14 cellular contexts compared by ENCODE assay signal in genomic region chr17:36723459-36723858, GRCh38.
DNase-seq lines count a peak whose midpoint lies in the region; ATAC-seq and TF ChIP-seq lines count a peak whose summit lies in the region.
"Had no signal": no experiment of that assay in that cellular context is flagged by ENCODE, and none has a peak within 500 bp of the region (broad histone marks: within the 10 kb centered on the region; RNA-seq: fewer than 3 reads in every experiment).

No MANE protein-coding gene starts in this region.

- H4K20me1 ChIP-seq in PC-3 (ENCODE audit: low read length) = no peaks in the 10 kb centered on the region

- H3K4me3 ChIP-seq in PC-3 (ENCODE audit: low read length) = no peak overlapping the region

- intact Hi-C loops in PC-3 (cut with micrococcal nuclease) = no loop called here

- no peaks in the 10 kb centered on the region for H3F3A ChIP-seq in PC-3 (ENCODE audit: low read length, unreplicated experiment)

- H3K4me2 ChIP-seq in PC-3 (ENCODE audit: low read length) = no peak overlapping the region

- no peak for ATAC-seq in activated CD8-positive, alpha-beta memory T cell treated with anti-CD3 and anti-CD28 coated beads, Interleukin-2, amount 10 ng/mL, durations not matched to agents 7 days and 5 days
- no peak for ATAC-seq in PC-3

- H3K27ac ChIP-seq in PC-3 (ENCODE audit: low read length) = no peak overlapping the region
- H3K27ac ChIP-seq: gastroesophageal sphincter had no signal

- H3K36me3 Mint-ChIP-seq in activated CD8-positive, alpha-beta memory T cell treated with anti-CD3 and anti-CD28 coated beads, Interleukin-2, amount 10 ng/mL, durations not matched to agents 7 days and 5 days = no peaks in the 10 kb centered on the region
- no peaks in the 10 kb centered on the region for H3K36me3 Mint-ChIP-seq in nephron progenitor cell (ENCODE audit: low read depth)

- H3K9ac ChIP-seq in PC-3 (ENCODE audit: low read length) = no peak overlapping the region

- H3K4me1 Mint-ChIP-seq in activated CD8-positive, alpha-beta memory T cell treated with anti-CD3 and anti-CD28 coated beads, Interleukin-2, amount 10 ng/mL, durations not matched to agents 7 days and 5 days = peaks cover 57% of the 10 kb centered on the region
- peaks cover 65% of the 10 kb centered on the region for H3K4me1 Mint-ChIP-seq in nephron progenitor cell

- peak overlapping the region; percentile 18 for H3K4me3 Mint-ChIP-seq in activated CD8-positive, alpha-beta memory T cell treated with anti-CD3 and anti-CD28 coated beads, Interleukin-2, amount 10 ng/mL, durations not matched to agents 7 days and 5 days
- peak overlapping the region; percentile 33 for H3K4me3 Mint-ChIP-seq in nephron progenitor cell

- H3K9me3 ChIP-seq in PC-3 (ENCODE audit: low read length) = no peaks in the 10 kb centered on the region
- H3K9me3 ChIP-seq: gastroesophageal sphincter had no signal

- no peak overlapping the region for H2AFZ ChIP-seq in PC-3 (ENCODE audit: low read length)

- no TSS peak for BruUV-seq in PC-3 (replicated peaks; lab: Mats Ljungman, UMichigan)

- peaks cover 12% of the 10 kb centered on the region for H3K27me3 Mint-ChIP-seq in activated CD8-positive, alpha-beta memory T cell treated with anti-CD3 and anti-CD28 coated beads, Interleukin-2, amount 10 ng/mL, durations not matched to agents 7 days and 5 days
- peaks cover 78% of the 10 kb centered on the region for H3K27me3 Mint-ChIP-seq in nephron progenitor cell (ENCODE audit: low read depth, poor library complexity)

- peak overlapping the region; percentile 85 for H3K27ac Mint-ChIP-seq in activated CD8-positive, alpha-beta memory T cell treated with anti-CD3 and anti-CD28 coated beads, Interleukin-2, amount 10 ng/mL, durations not matched to agents 7 days and 5 days
- peak overlapping the region; percentile 12 for H3K27ac Mint-ChIP-seq in nephron progenitor cell

- H3K9me2 ChIP-seq in PC-3 (replicated peaks; ENCODE audit: low read length) = no peaks in the 10 kb centered on the region

- DNase-seq in activated CD8-positive, alpha-beta memory T cell treated with anti-CD3 and anti-CD28 coated beads, Interleukin-2, amount 10 ng/mL, durations not matched to agents 7 days and 5 days = no peak
- DNase-seq in activated CD8-positive, alpha-beta memory T cell treated with anti-CD3 and anti-CD28 coated beads for 24 hours = no peak
- DNase-seq in NAMALWA (ENCODE audit: low spot score) (peak; percentile 13), cerebellar cortex (ENCODE audit: low spot score) (peak; percentile 49), nephron progenitor cell (no peak), DMS 273 (lab: John Stamatoyannopoulos, UW; ENCODE audit: unreplicated experiment) (no peak), PC-3 (no peak), GF-D8 (lab: John Stamatoyannopoulos, UW) (no peak)
- DNase-seq: activated CD4-positive, CD25-positive, alpha-beta regulatory T cell; cortex of kidney; left ventricle myocardium superior; RPMI8226; stimulated activated CD4-positive, alpha-beta T cell treated with anti-CD3 and anti-CD28 coated beads, Interleukin-15, amount 100 ng/mL, for 24 hours had no signal

- H3K9me3 Mint-ChIP-seq in activated CD8-positive, alpha-beta memory T cell treated with anti-CD3 and anti-CD28 coated beads, Interleukin-2, amount 10 ng/mL, durations not matched to agents 7 days and 5 days (ENCODE audit: low read depth) = no peaks in the 10 kb centered on the region
- no peaks in the 10 kb centered on the region for H3K9me3 Mint-ChIP-seq in nephron progenitor cell

- H3K36me3 ChIP-seq in PC-3 (ENCODE audit: low read depth, low read length) = no peaks in the 10 kb centered on the region
- H3K36me3 ChIP-seq: gastroesophageal sphincter had no signal

- POLR2A ChIA-PET in PC-3 (lab: Charles Lee; ENCODE audit: unreplicated experiment) = no interaction called here

- H3K27me3 ChIP-seq in PC-3 (ENCODE audit: low read length) = no peaks in the 10 kb centered on the region

- H3K4me1 ChIP-seq in PC-3 (ENCODE audit: insufficient read depth, low read length) = 0 out of 2 replicates have a peak, but pooled peaks cover 5% of the 10 kb centered on the region

- CTCF ChIA-PET in activated CD8-positive, alpha-beta memory T cell treated with anti-CD3 and anti-CD28 coated beads, Interleukin-2, amount 10 ng/mL, durations not matched to agents 7 days and 5 days (lab: Charles Lee) = interaction anchor here (1.4 to 2.2 kb wide), 5 partner anchors 10 to 122 kb away, joined by 4 to 6 read pairs (median 6); partner anchors contain the start of gene MRM1
- CTCF ChIA-PET in PC-3 (lab: Charles Lee) = no interaction called here

- TF ChIP-seq CTCF in nephron progenitor cell (IDR thresholded peaks at IDR 0.05) (no peak), PC-3 (conservative IDR thresholded peaks at IDR 0.05; ENCODE audit: low read depth, low read length) (no peak)

- H3K79me2 ChIP-seq in PC-3 (ENCODE audit: low read length) = no peaks in the 10 kb centered on the region

Comparison
In these comparisons a context has a peak if more than half of its experiments do, and no peak if none do; other contexts are left out.
1. DNase-seq: peak in NAMALWA (single experiment) and cerebellar cortex (single experiment); none in activated CD8-positive, alpha-beta memory T cell treated with anti-CD3 and anti-CD28 coated beads, Interleukin-2, amount 10 ng/mL, durations not matched to agents 7 days and 5 days (single experiment), activated CD8-positive, alpha-beta memory T cell treated with anti-CD3 and anti-CD28 coated beads for 24 hours (single experiment), nephron progenitor cell (single experiment), DMS 273 (single experiment), PC-3 (single experiment) and GF-D8 (single experiment).